Comparison of ENCODE assay signal across 8 cellular contexts in the genomic region with DNA sequence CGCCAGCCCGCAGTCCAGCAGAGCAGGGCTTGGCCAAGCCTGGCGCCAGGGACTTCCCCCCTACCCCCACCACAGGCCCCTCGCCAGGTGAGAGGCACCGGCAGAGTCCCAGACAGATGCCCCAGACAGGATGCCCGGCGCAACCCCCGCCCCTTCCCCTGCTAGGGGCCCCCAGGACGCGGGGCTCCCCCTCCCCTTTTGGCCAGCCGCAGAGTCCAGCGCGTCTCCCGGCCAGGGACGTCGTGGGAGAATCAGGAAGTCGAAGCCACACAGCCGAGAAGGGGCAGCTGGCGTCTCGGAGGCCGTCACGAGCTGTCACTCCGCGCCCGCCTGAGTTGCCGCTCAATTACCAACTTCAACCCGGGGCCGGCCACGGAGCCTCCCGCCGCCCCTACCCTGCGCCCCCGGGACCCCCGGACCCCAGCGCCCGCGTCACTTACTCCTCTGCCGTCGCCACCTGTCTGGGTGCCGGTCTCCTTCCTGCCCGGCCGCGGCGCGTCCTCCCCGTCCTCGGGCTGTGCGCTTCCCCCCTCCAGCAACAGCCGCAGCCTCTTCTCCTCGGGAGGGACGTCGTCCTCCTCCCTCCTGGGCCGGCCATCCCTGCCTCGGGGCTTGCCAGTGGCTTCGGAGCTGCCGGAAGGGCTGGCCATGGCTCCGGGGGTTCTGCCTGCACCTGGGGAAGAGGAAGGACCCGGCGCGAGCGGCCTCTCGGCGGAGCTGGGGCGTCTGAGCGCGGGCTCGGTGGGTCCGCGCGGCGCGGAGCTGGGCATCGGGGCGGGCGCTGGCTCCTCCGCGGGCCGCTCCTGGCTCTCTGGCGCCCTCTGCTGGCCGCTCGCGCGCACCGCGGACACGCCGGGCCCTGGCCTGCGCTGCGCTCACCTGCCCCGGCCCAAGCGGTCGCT.
DNase-seq lines count a peak whose midpoint lies in the region; ATAC-seq and TF ChIP-seq lines count a peak whose summit lies in the region.
"Not testable (repeated sequence)": the region's sequence is repeated elsewhere in the genome, so short reads cannot be mapped to it uniquely, and the experiment has no call there.

No MANE protein-coding gene starts in this region.

- not testable (repeated sequence) for H3K27me3 ChIP-seq in SJCRH30; thoracic aorta (replicated peaks; ENCODE audit: insufficient read depth)
- H3K27me3 ChIP-seq in kidney epithelial cell (ENCODE audit: control insufficient read depth, insufficient read depth, low read length) (peaks cover 11% of the 10 kb centered on the region), sigmoid colon (peaks cover 5 to 29% (median 10%) of the 10 kb centered on the region in 3 donors)

- H3K27ac ChIP-seq in SJCRH30, sigmoid colon, thoracic aorta: not testable (repeated sequence)

- ATAC-seq in thoracic aorta (ENCODE audit: insufficient number of reproducible peaks, low FRiP score, low read depth): not testable (repeated sequence)

- 1% methylated on average over 91 to 92 of the region's 92 CpGs for WGBS in sigmoid colon, 2 donors

- not testable (repeated sequence) for TF ChIP-seq EP300 in sigmoid colon (IDR thresholded peaks at IDR 0.05)

- peak; percentile 8 for DNase-seq in DMS53 treated with DMSO at 0.1 percent for 48 hours (lab: John Stamatoyannopoulos, UW; ENCODE audit: unreplicated experiment)
- DNase-seq in LoVo (ENCODE audit: low spot score): peak; percentile 63
- DNase-seq in SJCRH30: peak; percentile 8 to 53
- peak; percentile 53 for DNase-seq in activated T-cell treated with anti-CD3 and anti-CD28 coated beads for 24 hours (ENCODE audit: low read depth)
- DNase-seq in dermis blood vessel endothelial cell: peak; percentile 42
- not testable (repeated sequence) for DNase-seq in kidney epithelial cell (ENCODE audit: low read depth); thoracic aorta (ENCODE audit: low spot score)
- DNase-seq in sigmoid colon: peak; percentile 69

- H3K9me3 ChIP-seq in SJCRH30 (replicated peaks); sigmoid colon; thoracic aorta: not testable (repeated sequence)

- H3K4me3 ChIP-seq in SJCRH30: not testable (repeated sequence)
- H3K4me3 ChIP-seq in kidney epithelial cell (ENCODE audit: low read depth, low read length) (peak overlapping the region; percentile 23), sigmoid colon (peak overlapping the region in 3 of 4 donors; percentile 40 to 48 (median 46)), thoracic aorta (peak overlapping the region; percentile 75)

- TF ChIP-seq CTCF in kidney epithelial cell (IDR thresholded peaks at IDR 0.05; ENCODE audit: insufficient read depth, low read length, poor library complexity, severe bottlenecking): not testable (repeated sequence)
- peak in 2 of 4 experiments; percentile 32 to 80 for TF ChIP-seq CTCF in sigmoid colon (IDR thresholded peaks at IDR 0.05)
- peak; percentile 74 for TF ChIP-seq CTCF in thoracic aorta (IDR thresholded peaks at IDR 0.05)

- not testable (repeated sequence) for H3K36me3 ChIP-seq in SJCRH30; kidney epithelial cell (ENCODE audit: control insufficient read depth, insufficient read depth, low read length); sigmoid colon; thoracic aorta

- intact Hi-C loops in sigmoid colon (cut with DNase I): loop anchor here (2.0 kb wide), 1 partner anchor 126 kb away; no protein-coding TSS in a partner anchor

- not testable (repeated sequence) for TF ChIP-seq POLR2A in sigmoid colon (IDR thresholded peaks at IDR 0.05)

- not testable (repeated sequence) for H3K4me1 ChIP-seq in SJCRH30; sigmoid colon; thoracic aorta (ENCODE audit: control insufficient read depth in 1 of 2, low read depth in 2 of 2)
